2 cellular contexts compared by ENCODE assay signal in genomic region chr22:46113910-46114517, GRCh38.
TF ChIP-seq lines count a peak whose summit lies in the region.

No MANE protein-coding gene starts in this region.

TF ChIP-seq in SK-N-SH, 30 proteins besides CTCF, POLR2A, EP300 and RAD21 (continued from another document):
- TF ChIP-seq USF2 (IDR thresholded peaks at IDR 0.05; ENCODE audit: borderline replicate concordance, low read depth, low read length) (no peak), MEF2A (IDR thresholded peaks at IDR 0.05; ENCODE audit: borderline replicate concordance, low read depth) (no peak), GATA2 (CRISPR knock-in tag; IDR thresholded peaks at IDR 0.05) (no peak), IRF3 (IDR thresholded peaks at IDR 0.05; ENCODE audit: low read depth, low read length) (no peak)
- TF ChIP-seq, protein P1, sequence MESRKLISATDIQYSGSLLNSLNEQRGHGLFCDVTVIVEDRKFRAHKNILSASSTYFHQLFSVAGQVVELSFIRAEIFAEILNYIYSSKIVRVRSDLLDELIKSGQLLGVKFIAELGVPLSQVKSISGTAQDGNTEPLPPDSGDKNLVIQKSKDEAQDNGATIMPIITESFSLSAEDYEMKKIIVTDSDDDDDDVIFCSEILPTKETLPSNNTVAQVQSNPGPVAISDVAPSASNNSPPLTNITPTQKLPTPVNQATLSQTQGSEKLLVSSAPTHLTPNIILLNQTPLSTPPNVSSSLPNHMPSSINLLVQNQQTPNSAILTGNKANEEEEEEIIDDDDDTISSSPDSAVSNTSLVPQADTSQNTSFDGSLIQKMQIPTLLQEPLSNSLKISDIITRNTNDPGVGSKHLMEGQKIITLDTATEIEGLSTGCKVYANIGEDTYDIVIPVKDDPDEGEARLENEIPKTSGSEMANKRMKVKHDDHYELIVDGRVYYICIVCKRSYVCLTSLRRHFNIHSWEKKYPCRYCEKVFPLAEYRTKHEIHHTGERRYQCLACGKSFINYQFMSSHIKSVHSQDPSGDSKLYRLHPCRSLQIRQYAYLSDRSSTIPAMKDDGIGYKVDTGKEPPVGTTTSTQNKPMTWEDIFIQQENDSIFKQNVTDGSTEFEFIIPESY (IDR thresholded peaks at IDR 0.05; ENCODE audit: borderline replicate concordance, low read depth): no peak

TF ChIP-seq in SK-N-SH treated with all-trans-retinoic acid at 6 μM for 48 hours, 23 proteins besides CTCF, POLR2A, EP300 and RAD21 (continued from another document):
- TF ChIP-seq, protein P2, sequence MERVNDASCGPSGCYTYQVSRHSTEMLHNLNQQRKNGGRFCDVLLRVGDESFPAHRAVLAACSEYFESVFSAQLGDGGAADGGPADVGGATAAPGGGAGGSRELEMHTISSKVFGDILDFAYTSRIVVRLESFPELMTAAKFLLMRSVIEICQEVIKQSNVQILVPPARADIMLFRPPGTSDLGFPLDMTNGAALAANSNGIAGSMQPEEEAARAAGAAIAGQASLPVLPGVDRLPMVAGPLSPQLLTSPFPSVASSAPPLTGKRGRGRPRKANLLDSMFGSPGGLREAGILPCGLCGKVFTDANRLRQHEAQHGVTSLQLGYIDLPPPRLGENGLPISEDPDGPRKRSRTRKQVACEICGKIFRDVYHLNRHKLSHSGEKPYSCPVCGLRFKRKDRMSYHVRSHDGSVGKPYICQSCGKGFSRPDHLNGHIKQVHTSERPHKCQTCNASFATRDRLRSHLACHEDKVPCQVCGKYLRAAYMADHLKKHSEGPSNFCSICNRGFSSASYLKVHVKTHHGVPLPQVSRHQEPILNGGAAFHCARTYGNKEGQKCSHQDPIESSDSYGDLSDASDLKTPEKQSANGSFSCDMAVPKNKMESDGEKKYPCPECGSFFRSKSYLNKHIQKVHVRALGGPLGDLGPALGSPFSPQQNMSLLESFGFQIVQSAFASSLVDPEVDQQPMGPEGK (CRISPR knock-in tag; IDR thresholded peaks at IDR 0.05; ENCODE audit: borderline replicate concordance): no peak
- no peak for TF ChIP-seq TOX (CRISPR knock-in tag; IDR thresholded peaks at IDR 0.05; ENCODE audit: borderline replicate concordance)
- no peak for TF ChIP-seq ISL1 (CRISPR knock-in tag; IDR thresholded peaks at IDR 0.05)
- TF ChIP-seq POU6F1 (CRISPR knock-in tag; IDR thresholded peaks at IDR 0.05; ENCODE audit: borderline replicate concordance, low read depth): no peak
TF ChIP-seq in SK-N-SH treated with all-trans-retinoic acid at 6 μM for 48 hours: peak in this region for 0.
